In the genomic region with DNA sequence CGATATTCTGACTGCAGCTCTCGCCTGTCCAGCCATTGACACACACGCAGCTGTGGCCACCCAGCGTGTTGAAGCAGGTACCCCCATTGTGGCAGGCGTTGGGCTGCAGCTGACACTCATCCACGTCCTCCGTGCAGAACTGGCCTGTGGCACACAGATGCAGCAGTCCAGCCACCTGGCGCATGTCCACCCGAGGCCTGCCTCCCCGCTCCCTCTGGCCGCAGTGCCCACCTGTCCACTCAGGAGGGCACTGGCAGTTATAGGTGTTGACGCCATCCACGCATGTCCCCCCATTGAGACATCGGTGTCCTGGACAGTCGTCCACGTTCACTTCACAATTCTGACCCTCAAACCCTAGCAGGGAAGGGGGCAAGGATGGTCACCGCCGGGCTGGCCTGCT, we compare ENCODE assay signal across 20 cellular contexts. TPM values are rescaled to one million over a fixed set of nuclear protein-coding genes. Genes with fewer than 3 reads are reported as not detected.
DNase-seq lines count a peak whose midpoint lies in the region; ATAC-seq, FAIRE-seq and TF ChIP-seq lines count a peak whose summit lies in the region.
"Had no signal": no experiment of that assay in that cellular context is flagged by ENCODE, and none has a peak within 500 bp of the region (broad histone marks: within the 10 kb centered on the region; RNA-seq: fewer than 3 reads in every experiment).

No MANE protein-coding gene starts in this region.

- H3K4me1 Mint-ChIP-seq in astrocyte (ENCODE audit: low read depth, unreplicated experiment) (peaks cover 6% of the 10 kb centered on the region), nephron progenitor cell (peaks cover 12% of the 10 kb centered on the region)

- no peak for FAIRE-seq in astrocyte (lab: Jason Lieb, UNC)
- FAIRE-seq: G401.6, GM12892, H54 had no signal

- intact Hi-C loops in tibial artery (cut with DNase I; ENCODE audit: low total_unique reads) = loop anchor here (5.0 kb wide), 1 partner anchor 141 kb away; a partner anchor contains a TSS

- H4K20me1 ChIP-seq in astrocyte (ENCODE audit: insufficient read depth, low read length) = peaks cover 27% of the 10 kb centered on the region

- H3K4me3 Mint-ChIP-seq in astrocyte (ENCODE audit: unreplicated experiment) (no peak overlapping the region), nephron progenitor cell (no peak overlapping the region)
- H3K4me3 Mint-ChIP-seq: B cell; CD4-positive, CD25-positive, alpha-beta regulatory T cell; CD8-positive, alpha-beta T cell had no signal

- H3K4me3 ChIP-seq in astrocyte (ENCODE audit: insufficient read depth, low read depth, low read length) = no peak overlapping the region
- no peak overlapping the region for H3K4me3 ChIP-seq in tibial artery
- H3K4me3 ChIP-seq: BLaER1 had no signal

- H3K9me3 Mint-ChIP-seq in astrocyte (ENCODE audit: unreplicated experiment) (no peaks in the 10 kb centered on the region), nephron progenitor cell (no peaks in the 10 kb centered on the region)
- H3K9me3 Mint-ChIP-seq: CD4-positive, CD25-positive, alpha-beta regulatory T cell; CD8-positive, alpha-beta T cell had no signal

- TF ChIP-seq CTCF in astrocyte (IDR thresholded peaks at IDR 0.05; ENCODE audit: insufficient read depth, low read depth, low read length) (no peak), nephron progenitor cell (IDR thresholded peaks at IDR 0.05) (no peak), tibial artery (IDR thresholded peaks at IDR 0.05) (no peak)

- no peaks in the 10 kb centered on the region for H3K79me2 ChIP-seq in astrocyte (ENCODE audit: insufficient read depth, low read length)

- peak overlapping the region; percentile 58 for H3K27ac Mint-ChIP-seq in astrocyte (ENCODE audit: unreplicated experiment)
- H3K27ac Mint-ChIP-seq in nephron progenitor cell = peak overlapping the region; percentile 68
- H3K27ac Mint-ChIP-seq: B cell; CD4-positive, CD25-positive, alpha-beta regulatory T cell; CD8-positive, alpha-beta T cell had no signal

- no peak overlapping the region for H2AFZ ChIP-seq in astrocyte (ENCODE audit: low read depth, low read length)

- no peak overlapping the region for H3K4me2 ChIP-seq in astrocyte (ENCODE audit: low read length)
- H3K4me2 ChIP-seq: BLaER1 had no signal

- H3K4me1 ChIP-seq in astrocyte (ENCODE audit: insufficient read depth, low read length) = peaks cover 10% of the 10 kb centered on the region
- H3K4me1 ChIP-seq in tibial artery = peaks cover 0 to 72% (median 38%) of the 10 kb centered on the region in 4 donors

- H3K27ac ChIP-seq in astrocyte (ENCODE audit: low read depth, low read length) (no peak overlapping the region), tibial artery (peak overlapping the region; percentile 53 to 99)
- H3K27ac ChIP-seq: C4-2B had no signal

- no peak overlapping the region for H3K9ac ChIP-seq in astrocyte (ENCODE audit: low read length)
- H3K9ac ChIP-seq: BLaER1 had no signal

- no peaks in the 10 kb centered on the region for H3K27me3 Mint-ChIP-seq in astrocyte (ENCODE audit: low read depth, unreplicated experiment)
- H3K27me3 Mint-ChIP-seq in nephron progenitor cell (ENCODE audit: low read depth, poor library complexity) = no peaks in the 10 kb centered on the region

- peaks cover 5% of the 10 kb centered on the region for H3K36me3 ChIP-seq in astrocyte (ENCODE audit: insufficient read depth, low read length)
- H3K36me3 ChIP-seq in tibial artery = peaks cover 65 to 70% (median 69%) of the 10 kb centered on the region in 3 donors

- peaks cover 30% of the 10 kb centered on the region for H3K36me3 Mint-ChIP-seq in astrocyte (ENCODE audit: low read depth, unreplicated experiment)
- peaks cover 67% of the 10 kb centered on the region for H3K36me3 Mint-ChIP-seq in nephron progenitor cell (ENCODE audit: low read depth)
- H3K36me3 Mint-ChIP-seq: CD4-positive, CD25-positive, alpha-beta regulatory T cell; CD8-positive, alpha-beta T cell had no signal

- H3K9me3 ChIP-seq in astrocyte (ENCODE audit: insufficient read depth, low read depth, low read length) = no peaks in the 10 kb centered on the region
- H3K9me3 ChIP-seq in tibial artery = no peaks in the 10 kb centered on the region
- H3K9me3 ChIP-seq: BLaER1, Caco-2 had no signal

- DNase-seq in astrocyte (ENCODE audit: low read depth) (no peak), nephron progenitor cell (no peak), tibial artery (no peak), NCI-H510A treated with DMSO at 0.1 percent for 48 hours (lab: John Stamatoyannopoulos, UW) (no peak)
- no peak for DNase-seq in activated CD4-positive, alpha-beta T cell treated with anti-CD3 and anti-CD28 coated beads for 1 hour
- DNase-seq: Caco-2; CD4-positive, CD25-positive, alpha-beta regulatory T cell; CD8-positive, alpha-beta T cell; DMS153; DND-41; GOT3; HCEC 1CT had no signal

- H3K27me3 ChIP-seq in astrocyte (ENCODE audit: insufficient read depth, low read length) = no peaks in the 10 kb centered on the region
- H3K27me3 ChIP-seq in tibial artery = no peaks in the 10 kb centered on the region
- H3K27me3 ChIP-seq: BLaER1 had no signal

- ATAC-seq in HG03175 (IDR thresholded peaks at IDR 0.05; ENCODE audit: unreplicated experiment) = no peak
- ATAC-seq: CD8-positive, alpha-beta T cell had no signal

RNA-seq across cellular contexts. Expression of a gene that starts 9.3 kb away (rescaled TPM):
- 162 and 219 TPM in 2 replicates for total RNA-seq in astrocyte
- total RNA-seq: CD4-positive, CD25-positive, alpha-beta regulatory T cell; CD8-positive, alpha-beta T cell had no signal

RNA-seq across cellular contexts. Expression of a gene that starts 40.7 kb away (rescaled TPM):
- 0.54 and 0.87 TPM in 2 replicates for total RNA-seq in astrocyte
- total RNA-seq: A172, B cell had no signal
